Comparison of ENCODE assay signal across 1 cellular context in genomic region chr1:31815752-31816484, GRCh38.
TF ChIP-seq lines count a peak whose summit lies in the region.

Gene SPOCD1, minus strand, starts transcription at chr1:31816022. Its CDS starts 689 bp downstream, at chr1:31815333.

TF ChIP-seq in HepG2, 621 proteins besides CTCF, POLR2A, EP300 and RAD21 (continued from another document and continues in another):
- 0 out of 2 replicates have a peak, but pooled peaks have one; percentile 28 for TF ChIP-seq ZBED4 (CRISPR knock-in tag; IDR thresholded peaks at IDR 0.05; ENCODE audit: borderline replicate concordance)
- 0 out of 2 replicates have a peak, but pooled peaks have one; percentile 49 for TF ChIP-seq ZKSCAN8 (CRISPR knock-in tag; IDR thresholded peaks at IDR 0.05; ENCODE audit: borderline replicate concordance)
- no peak for TF ChIP-seq POLR2AphosphoS5 (IDR thresholded peaks at IDR 0.05; ENCODE audit: low read depth, low read length)
- peak; percentile 23; the same call in 1 of the 2 replicates for TF ChIP-seq KMT2B (CRISPR knock-in tag; IDR thresholded peaks at IDR 0.05)
- TF ChIP-seq GMEB2 (CRISPR knock-in tag; IDR thresholded peaks at IDR 0.05; ENCODE audit: low read depth): no peak
- TF ChIP-seq MLLT10 (CRISPR knock-in tag; IDR thresholded peaks at IDR 0.05): no peak
- peak; percentile 37; the same call in 1 of the 2 replicates for TF ChIP-seq NFYC (CRISPR knock-in tag; IDR thresholded peaks at IDR 0.05)
- TF ChIP-seq HMGXB3 (CRISPR knock-in tag; IDR thresholded peaks at IDR 0.05; ENCODE audit: borderline replicate concordance): no peak
- no peak for TF ChIP-seq HCFC1 (IDR thresholded peaks at IDR 0.05; ENCODE audit: low read depth, low read length)
- TF ChIP-seq RBM22 (optimal IDR thresholded peaks at IDR 0.05; ENCODE audit: low read length): no peak
- no peak for TF ChIP-seq ZFP62 (CRISPR knock-in tag; IDR thresholded peaks at IDR 0.05)
- TF ChIP-seq ZBTB8A (CRISPR knock-in tag; IDR thresholded peaks at IDR 0.05; ENCODE audit: borderline replicate concordance, low read depth): no peak
- TF ChIP-seq LRRFIP1 (CRISPR knock-in tag; conservative IDR thresholded peaks at IDR 0.05): no peak
- TF ChIP-seq ZNF251 (CRISPR knock-in tag; IDR thresholded peaks at IDR 0.05): no peak
- peak; percentile 41; the same call in 1 of the 2 replicates for TF ChIP-seq BCL6 (CRISPR knock-in tag; IDR thresholded peaks at IDR 0.05)
- no peak for TF ChIP-seq TBL1XR1 (IDR thresholded peaks at IDR 0.05; ENCODE audit: borderline replicate concordance, low read length, partially characterized antibody)
- no peak for TF ChIP-seq IRF1 (CRISPR knock-in tag; IDR thresholded peaks at IDR 0.05; ENCODE audit: low read depth)
- no peak for TF ChIP-seq AFF4 (CRISPR knock-in tag; IDR thresholded peaks at IDR 0.05)
- TF ChIP-seq ZNF646 (CRISPR knock-in tag; IDR thresholded peaks at IDR 0.05): no peak
- TF ChIP-seq ZSCAN12 (CRISPR knock-in tag; IDR thresholded peaks at IDR 0.05): no peak
- no peak for TF ChIP-seq SP140L (CRISPR knock-in tag; IDR thresholded peaks at IDR 0.05; ENCODE audit: borderline replicate concordance)
- TF ChIP-seq ZNF546 (CRISPR knock-in tag; conservative IDR thresholded peaks at IDR 0.05): no peak
- 0 out of 2 replicates have a peak, but pooled peaks have one; percentile 47 for TF ChIP-seq KDM3A (CRISPR knock-in tag; IDR thresholded peaks at IDR 0.05; ENCODE audit: low read depth)
- TF ChIP-seq ZNF160 (CRISPR knock-in tag; IDR thresholded peaks at IDR 0.05): no peak
- TF ChIP-seq NFE2 (CRISPR knock-in tag; IDR thresholded peaks at IDR 0.05): no peak
- no peak for TF ChIP-seq STAT5B (CRISPR knock-in tag; IDR thresholded peaks at IDR 0.05)
- TF ChIP-seq ZFP91 (CRISPR knock-in tag; IDR thresholded peaks at IDR 0.05; ENCODE audit: borderline replicate concordance): no peak; the same call in 1 of the 2 replicates
